ENCODE assay signal across 8 cellular contexts in genomic region chr10:119166111-119166500, GRCh38. TPM values are rescaled to one million over a fixed set of nuclear protein-coding genes. Genes with fewer than 3 reads are reported as not detected.
DNase-seq lines count a peak whose midpoint lies in the region; ATAC-seq and TF ChIP-seq lines count a peak whose summit lies in the region.

No MANE protein-coding gene starts in this region.

- H3K9me3 ChIP-seq in neural progenitor cell (ENCODE audit: low read depth), result no peaks in the 10 kb centered on the region

- H3K4me1 Mint-ChIP-seq in neural progenitor cell, result peaks cover 19% of the 10 kb centered on the region

- peak overlapping the region; percentile 90 for H2AFZ ChIP-seq in neural progenitor cell (replicated peaks)

- H3K27ac Mint-ChIP-seq in neural progenitor cell, result no peak overlapping the region

- peaks cover 2% of the 10 kb centered on the region for H3K27me3 Mint-ChIP-seq in neural progenitor cell (ENCODE audit: insufficient read depth, low read depth)

- peaks cover 19% of the 10 kb centered on the region for H3K4me1 ChIP-seq in neural progenitor cell

- peak overlapping the region; percentile 74 for H3K4me2 ChIP-seq in neural progenitor cell

- H3K36me3 Mint-ChIP-seq in neural progenitor cell, result peaks cover 15% of the 10 kb centered on the region

- peak overlapping the region; percentile 91 for H3K4me3 Mint-ChIP-seq in neural progenitor cell

- DNase-seq in LNCaP clone FGC (ENCODE audit: low read depth) (no peak), dorsolateral prefrontal cortex (peak in 1 of 10 donors; percentile 32), neural progenitor cell (ENCODE audit: low spot score) (no peak), epidermal melanocyte (ENCODE audit: insufficient read length, low spot score) (no peak)
- no peak for DNase-seq in stimulated activated CD4-positive, alpha-beta T cell treated with anti-CD3 and anti-CD28 coated beads, Interleukin-2, amount 100 ng/mL, for 48 hours

- no peaks in the 10 kb centered on the region for H3K27me3 ChIP-seq in dorsolateral prefrontal cortex
- H3K27me3 ChIP-seq in neural progenitor cell, result no peaks in the 10 kb centered on the region

- no peaks in the 10 kb centered on the region for H3K9me3 Mint-ChIP-seq in neural progenitor cell

- peak overlapping the region; percentile 21 to 98 (median 90) for H3K27ac ChIP-seq in dorsolateral prefrontal cortex
- no peak overlapping the region for H3K27ac ChIP-seq in neural progenitor cell

- no peaks in the 10 kb centered on the region for H3K79me2 ChIP-seq in neural progenitor cell (ENCODE audit: low read depth)

- TF ChIP-seq CTCF in LNCaP clone FGC (IDR thresholded peaks at IDR 0.05; ENCODE audit: control insufficient read depth, extremely low read depth, insufficient read depth), result no peak
- no peak for TF ChIP-seq CTCF in dorsolateral prefrontal cortex (IDR thresholded peaks at IDR 0.05 in 54 of 56, conservative IDR thresholded peaks at IDR 0.05 in 2 of 56; ENCODE audit: low read depth in 1 of 56, partially characterized antibody in 56 of 56)
- no peak for TF ChIP-seq CTCF in neural progenitor cell (IDR thresholded peaks at IDR 0.05)

- no peak overlapping the region for H3K9ac ChIP-seq in neural progenitor cell

- H3F3A ChIP-seq in neural progenitor cell (ENCODE audit: low read depth), result peaks cover 45% of the 10 kb centered on the region

- ATAC-seq in GM19023 (IDR thresholded peaks at IDR 0.05; ENCODE audit: unreplicated experiment) (peak; percentile 7), GM21786 (IDR thresholded peaks at IDR 0.05; ENCODE audit: unreplicated experiment) (no peak), HG03139 (IDR thresholded peaks at IDR 0.05; ENCODE audit: unreplicated experiment) (no peak)

- peaks cover 8% of the 10 kb centered on the region for H4K20me1 ChIP-seq in neural progenitor cell (ENCODE audit: low read depth)

- H3K4me3 ChIP-seq in LNCaP clone FGC (ENCODE audit: low read depth, low read length), result peak overlapping the region; percentile 84
- H3K4me3 ChIP-seq in dorsolateral prefrontal cortex, result peak overlapping the region; percentile 61 to 98 (median 87)
- H3K4me3 ChIP-seq in neural progenitor cell, result peak overlapping the region; percentile 72

- peaks cover 4% of the 10 kb centered on the region for H3K36me3 ChIP-seq in neural progenitor cell

- intact Hi-C loops in dorsolateral prefrontal cortex (cut with DNase I), result loop anchor here in 1 of 2 donors (1.0 to 10.0 kb wide), 3 partner anchors 12 to 61 kb away; partner anchors contain the start of genes DENND10, GRK5 and PRDX3

RNA-seq across cellular contexts. Expression of gene SFXN4, which starts 0.6 kb away (rescaled TPM):
- 10 to 100 TPM; 22.4 to 49.6 (median 31.7) TPM for total RNA-seq in dorsolateral prefrontal cortex
- total RNA-seq in neural progenitor cell (ENCODE audit: low replicate concordance), result 13.2 and 16.7 TPM in 2 replicates

RNA-seq across cellular contexts. Expression of gene PRDX3, which starts 12.5 kb away (rescaled TPM):
- 100 to 1,000 TPM in 10 of 120 experiments, 10 to 100 TPM in 110; 62.3 to 112 (median 87.0) TPM for total RNA-seq in dorsolateral prefrontal cortex
- 338 and 405 TPM in 2 replicates for total RNA-seq in neural progenitor cell (ENCODE audit: low replicate concordance)

RNA-seq across cellular contexts. Expression of gene GRK5, which starts 41.3 kb away (rescaled TPM):
- total RNA-seq in dorsolateral prefrontal cortex (10 to 100 TPM in 113 of 120 experiments, 1 to 10 TPM in 7; 5.5 to 27.8 (median 14.1) TPM), neural progenitor cell (ENCODE audit: low replicate concordance) (4.3 and 6.2 TPM in 2 replicates)
